ENCODE assay signal across 11 cellular contexts in the genomic region with DNA sequence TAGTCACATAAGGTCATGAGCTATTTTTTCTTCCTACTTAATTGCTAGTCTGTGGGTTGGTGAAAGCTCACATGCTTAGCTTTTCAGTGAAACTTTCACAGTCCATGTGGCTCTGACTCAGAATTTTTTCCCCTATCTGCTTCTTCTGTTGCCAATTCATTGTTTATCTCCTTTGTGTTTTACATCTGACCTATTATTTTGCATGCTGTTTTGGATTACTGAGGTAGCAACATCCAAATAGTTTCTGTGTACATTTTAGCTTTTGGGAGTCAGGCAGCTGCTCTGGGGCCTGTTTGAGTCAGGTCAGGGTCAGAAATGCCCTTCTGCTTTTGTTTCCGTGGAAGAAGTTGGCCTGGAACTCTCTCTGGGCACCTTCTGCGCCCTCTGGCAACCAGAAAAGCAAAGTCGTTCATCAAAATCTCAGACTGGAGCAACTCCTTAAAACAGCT. TPM values are rescaled to one million over a fixed set of nuclear protein-coding genes. Genes with fewer than 3 reads are reported as not detected.
DNase-seq lines count a peak whose midpoint lies in the region; ATAC-seq and TF ChIP-seq lines count a peak whose summit lies in the region.
"Had no signal": no experiment of that assay in that cellular context is flagged by ENCODE, and none has a peak within 500 bp of the region (broad histone marks: within the 10 kb centered on the region; RNA-seq: fewer than 3 reads in every experiment).

No MANE protein-coding gene starts in this region.

- peak; percentile 62 for ATAC-seq in HG03342 (IDR thresholded peaks at IDR 0.05; ENCODE audit: unreplicated experiment)
- peak; percentile 77 for ATAC-seq in omental fat pad (ENCODE audit: low FRiP score)
- no peak for ATAC-seq in GM21526 (IDR thresholded peaks at IDR 0.05; ENCODE audit: low FRiP score, unreplicated experiment)

- H3K9me3 Mint-ChIP-seq in activated T-cell treated with anti-CD3 and anti-CD28 coated beads, Interleukin-2, amount 50 U/mL, for 24 hours = peaks cover 2% of the 10 kb centered on the region

- no peak overlapping the region for H3K27ac Mint-ChIP-seq in activated T-cell treated with anti-CD3 and anti-CD28 coated beads, Interleukin-2, amount 50 U/mL, for 24 hours

- POLR2A ChIA-PET in GM10248 (lab: Yijun Ruan, JAX) = interaction anchor here (1.1 kb wide), 1 partner anchor 79 kb away, joined by 3 read pairs; no protein-coding TSS in a partner anchor

- H3K4me3 Mint-ChIP-seq in activated T-cell treated with anti-CD3 and anti-CD28 coated beads, Interleukin-2, amount 50 U/mL, for 24 hours = no peak overlapping the region

- no peak overlapping the region for H3K4me3 ChIP-seq in choroid plexus epithelial cell (ENCODE audit: low read depth, low read length)

- CTCF ChIA-PET in GM10248 (lab: Yijun Ruan, JAX) = interaction anchor here (1.3 to 1.5 kb wide), 2 partner anchors 14 to 50 kb away, joined by 3 to 4 read pairs; no protein-coding TSS in a partner anchor

- DNase-seq in GM10248 (ENCODE audit: extremely low spot score) (peak; percentile 15), choroid plexus epithelial cell (ENCODE audit: low read depth) (peak; percentile 85), omental fat pad (ENCODE audit: low spot score) (no peak), activated T-cell treated with anti-CD3 and anti-CD28 coated beads for 4 hours (no peak), dedifferentiated amniotic fluid mesenchymal stem cell (ENCODE audit: extremely low spot score) (no peak)
- DNase-seq in activated T-cell treated with anti-CD3 and anti-CD28 coated beads, Interleukin-2, amount 50 U/mL, for 24 hours = no peak
- DNase-seq: Caco-2, midbrain, NCI-H748 treated with DMSO at 0.1 percent for 48 hours had no signal

- no peaks in the 10 kb centered on the region for H3K4me1 Mint-ChIP-seq in activated T-cell treated with anti-CD3 and anti-CD28 coated beads, Interleukin-2, amount 50 U/mL, for 24 hours (ENCODE audit: low read depth)

- H3K27me3 Mint-ChIP-seq in activated T-cell treated with anti-CD3 and anti-CD28 coated beads, Interleukin-2, amount 50 U/mL, for 24 hours = peaks cover 19% of the 10 kb centered on the region

- no peaks in the 10 kb centered on the region for H3K36me3 Mint-ChIP-seq in activated T-cell treated with anti-CD3 and anti-CD28 coated beads, Interleukin-2, amount 50 U/mL, for 24 hours (ENCODE audit: low read depth)

- no peak for TF ChIP-seq CTCF in GM10248 (IDR thresholded peaks at IDR 0.05; ENCODE audit: control extremely low read depth, extremely low read depth, low read depth, missing control alignments)
- no peak for TF ChIP-seq CTCF in choroid plexus epithelial cell (conservative IDR thresholded peaks at IDR 0.05; ENCODE audit: low read depth, low read length)
- no peak for TF ChIP-seq CTCF in omental fat pad (IDR thresholded peaks at IDR 0.05)

RNA-seq across cellular contexts. Expression of a gene that starts 40.0 kb away (rescaled TPM):
- total RNA-seq in omental fat pad = 10 to 100 TPM in 3 of 4 donors, 1 to 10 TPM in 1; 8.8 to 30.4 (median 14.1) TPM

Comparison
In these comparisons a context has a peak if more than half of its experiments do, and no peak if none do; other contexts are left out.
1. DNase-seq: peak in GM10248 (single experiment) and choroid plexus epithelial cell (single experiment); none in omental fat pad (single experiment), activated T-cell treated with anti-CD3 and anti-CD28 coated beads for 4 hours (single experiment), activated T-cell treated with anti-CD3 and anti-CD28 coated beads, Interleukin-2, amount 50 U/mL, for 24 hours (single experiment) and dedifferentiated amniotic fluid mesenchymal stem cell (single experiment).